ENCODE assay signal across 25 cellular contexts in the genomic region with DNA sequence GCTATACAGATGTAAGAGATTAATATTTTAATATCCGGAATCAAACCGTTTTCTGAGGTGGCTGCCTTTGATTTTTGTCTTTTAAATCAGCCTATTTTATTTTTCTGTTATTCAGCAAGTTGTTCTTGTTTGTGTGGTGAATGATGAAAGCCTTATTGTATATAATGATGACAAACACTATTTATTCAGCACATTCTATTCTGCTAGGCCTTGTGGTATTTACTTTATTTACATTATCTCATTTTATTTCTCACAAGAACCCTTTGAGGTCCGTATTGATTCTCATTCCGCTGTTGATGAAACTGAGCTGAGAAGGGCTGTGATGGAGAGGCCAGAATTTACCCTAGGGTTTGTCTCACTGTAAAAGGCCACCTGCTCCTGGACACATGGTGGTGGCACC. TPM values are rescaled to one million over a fixed set of nuclear protein-coding genes. Genes with fewer than 3 reads are reported as not detected.
DNase-seq lines count a peak whose midpoint lies in the region; ATAC-seq, FAIRE-seq and TF ChIP-seq lines count a peak whose summit lies in the region.
"Had no signal": no experiment of that assay in that cellular context is flagged by ENCODE, and none has a peak within 500 bp of the region (broad histone marks: within the 10 kb centered on the region; RNA-seq: fewer than 3 reads in every experiment).

No MANE protein-coding gene starts in this region.

- DNase-seq in activated CD8-positive, alpha-beta memory T cell treated with anti-CD3 and anti-CD28 coated beads, Interleukin-2, amount 10 ng/mL, durations not matched to agents 7 days and 5 days: peak; percentile 3
- DNase-seq in activated CD8-positive, alpha-beta memory T cell treated with anti-CD3 and anti-CD28 coated beads for 24 hours: no peak
- DNase-seq in epithelial cell of esophagus (ENCODE audit: low read depth) (peak; percentile 4), GM19239 (ENCODE audit: insufficient read length, low spot score) (no peak), NCI-H1417 treated with DMSO at 0.1 percent for 48 hours (lab: John Stamatoyannopoulos, UW) (no peak)
- DNase-seq: BE2C; Caco-2; CD4-positive, CD25-positive, alpha-beta regulatory T cell; DMS153; GDM1; KG1; NCI-H1930; NCI-H2171 treated with DMSO at 0.1 percent for 48 hours; NCI-H446 treated with DMSO at 0.1 percent for 48 hours; NCI-H774; SHP77; SK-N-SH had no signal

- TF ChIP-seq CTCF in epithelial cell of esophagus (IDR thresholded peaks at IDR 0.05; ENCODE audit: insufficient read depth, low read depth, low read length, missing control alignments): no peak

- H3K27me3 ChIP-seq in skeletal muscle tissue (ENCODE audit: control insufficient read depth in 3 of 3, insufficient read depth in 3 of 3, low read length in 3 of 3): no peaks in the 10 kb centered on the region
- H3K27me3 ChIP-seq: BE2C had no signal

- no peaks in the 10 kb centered on the region for H3K4me1 ChIP-seq in skeletal muscle tissue (ENCODE audit: control insufficient read depth in 3 of 3, insufficient read depth in 3 of 3, low read length in 3 of 3)

- FAIRE-seq in GM19239 (lab: Jason Lieb, UNC): no peak
- FAIRE-seq: H1, HepG2 had no signal

- no peak for ATAC-seq in activated CD8-positive, alpha-beta memory T cell treated with anti-CD3 and anti-CD28 coated beads, Interleukin-2, amount 10 ng/mL, durations not matched to agents 7 days and 5 days
- no peak for ATAC-seq in GM21390 (IDR thresholded peaks at IDR 0.05; ENCODE audit: unreplicated experiment)
- ATAC-seq: HepG2 had no signal

- H3K36me3 Mint-ChIP-seq in activated CD8-positive, alpha-beta memory T cell treated with anti-CD3 and anti-CD28 coated beads, Interleukin-2, amount 10 ng/mL, durations not matched to agents 7 days and 5 days: peaks cover 12% of the 10 kb centered on the region
- H3K36me3 Mint-ChIP-seq: CD4-positive, CD25-positive, alpha-beta regulatory T cell had no signal

- CTCF ChIA-PET in activated CD8-positive, alpha-beta memory T cell treated with anti-CD3 and anti-CD28 coated beads, Interleukin-2, amount 10 ng/mL, durations not matched to agents 7 days and 5 days (lab: Charles Lee): interaction anchor here (1.0 to 2.4 kb wide), 3 partner anchors 13 to 132 kb away, joined by 3 to 11 read pairs (median 3); no protein-coding TSS in a partner anchor

- H3K4me3 ChIP-seq in epithelial cell of esophagus (ENCODE audit: low read length) (no peak overlapping the region), skeletal muscle tissue (ENCODE audit: low read length in 3 of 3) (no peak overlapping the region)

- peaks cover 44% of the 10 kb centered on the region for H3K27me3 Mint-ChIP-seq in activated CD8-positive, alpha-beta memory T cell treated with anti-CD3 and anti-CD28 coated beads, Interleukin-2, amount 10 ng/mL, durations not matched to agents 7 days and 5 days

- H3K27ac Mint-ChIP-seq in activated CD8-positive, alpha-beta memory T cell treated with anti-CD3 and anti-CD28 coated beads, Interleukin-2, amount 10 ng/mL, durations not matched to agents 7 days and 5 days: no peak overlapping the region
- H3K27ac Mint-ChIP-seq: CD4-positive, CD25-positive, alpha-beta regulatory T cell had no signal

- peaks cover 5% of the 10 kb centered on the region for H3K9me3 Mint-ChIP-seq in activated CD8-positive, alpha-beta memory T cell treated with anti-CD3 and anti-CD28 coated beads, Interleukin-2, amount 10 ng/mL, durations not matched to agents 7 days and 5 days (ENCODE audit: low read depth)

- H3K4me3 Mint-ChIP-seq in activated CD8-positive, alpha-beta memory T cell treated with anti-CD3 and anti-CD28 coated beads, Interleukin-2, amount 10 ng/mL, durations not matched to agents 7 days and 5 days: no peak overlapping the region
- H3K4me3 Mint-ChIP-seq: CD4-positive, CD25-positive, alpha-beta regulatory T cell had no signal

- H3K9ac ChIP-seq in skeletal muscle tissue (ENCODE audit: low read depth in 1 of 3, low read length in 3 of 3): no peak overlapping the region
- H3K9ac ChIP-seq: SK-N-SH had no signal

- peaks cover 2 to 3% (median 2%) of the 10 kb centered on the region in 3 donors for H3K36me3 ChIP-seq in skeletal muscle tissue (ENCODE audit: control insufficient read depth in 3 of 3, insufficient read depth in 3 of 3, low read length in 3 of 3)
- H3K36me3 ChIP-seq: BE2C had no signal

- H3K9me3 ChIP-seq in skeletal muscle tissue (ENCODE audit: control insufficient read depth in 3 of 3, low read length in 3 of 3): no peaks in the 10 kb centered on the region
- H3K9me3 ChIP-seq: BE2C, Caco-2, SK-N-SH had no signal

- peak overlapping the region; percentile 34 for H3K27ac ChIP-seq in skeletal muscle tissue (ENCODE audit: low read depth, low read length)

- H3K4me1 Mint-ChIP-seq in activated CD8-positive, alpha-beta memory T cell treated with anti-CD3 and anti-CD28 coated beads, Interleukin-2, amount 10 ng/mL, durations not matched to agents 7 days and 5 days: peaks cover 32% of the 10 kb centered on the region
- H3K4me1 Mint-ChIP-seq: CD4-positive, CD25-positive, alpha-beta regulatory T cell had no signal

RNA-seq across cellular contexts. Expression of a gene that starts 40.5 kb away (rescaled TPM):
- total RNA-seq in activated CD8-positive, alpha-beta memory T cell treated with anti-CD3 and anti-CD28 coated beads, Interleukin-2, amount 10 ng/mL, durations not matched to agents 7 days and 5 days: under 1 TPM; 0.09 to 0.47 TPM
- total RNA-seq in skeletal muscle tissue: 43.8 TPM
- total RNA-seq: OCI-LY7 had no signal

RNA-seq across cellular contexts. Expression of a gene that starts 51.7 kb away (rescaled TPM):
- total RNA-seq in activated CD8-positive, alpha-beta memory T cell treated with anti-CD3 and anti-CD28 coated beads, Interleukin-2, amount 10 ng/mL, durations not matched to agents 7 days and 5 days: not detected
- 1.6 TPM for total RNA-seq in skeletal muscle tissue
- total RNA-seq: A172; Caco-2; CD4-positive, CD25-positive, alpha-beta regulatory T cell; Daoy; H1; HepG2; OCI-LY7; RPMI7951 had no signal

Comparison
In these comparisons a context has a peak if more than half of its experiments do, and no peak if none do; other contexts are left out.
1. DNase-seq: peak in activated CD8-positive, alpha-beta memory T cell treated with anti-CD3 and anti-CD28 coated beads, Interleukin-2, amount 10 ng/mL, durations not matched to agents 7 days and 5 days (single experiment) and epithelial cell of esophagus (single experiment); none in activated CD8-positive, alpha-beta memory T cell treated with anti-CD3 and anti-CD28 coated beads for 24 hours (single experiment), GM19239 (single experiment) and NCI-H1417 treated with DMSO at 0.1 percent for 48 hours (single experiment).
2. RNA of a gene that starts 40.5 kb away (total RNA-seq): 43.8 TPM in skeletal muscle tissue (single experiment); 0.09 to 0.47 TPM in activated CD8-positive, alpha-beta memory T cell treated with anti-CD3 and anti-CD28 coated beads, Interleukin-2, amount 10 ng/mL, durations not matched to agents 7 days and 5 days; every median in the first group is over 10 times any median in the second.